9 cellular contexts compared by ENCODE assay signal in the genomic region with DNA sequence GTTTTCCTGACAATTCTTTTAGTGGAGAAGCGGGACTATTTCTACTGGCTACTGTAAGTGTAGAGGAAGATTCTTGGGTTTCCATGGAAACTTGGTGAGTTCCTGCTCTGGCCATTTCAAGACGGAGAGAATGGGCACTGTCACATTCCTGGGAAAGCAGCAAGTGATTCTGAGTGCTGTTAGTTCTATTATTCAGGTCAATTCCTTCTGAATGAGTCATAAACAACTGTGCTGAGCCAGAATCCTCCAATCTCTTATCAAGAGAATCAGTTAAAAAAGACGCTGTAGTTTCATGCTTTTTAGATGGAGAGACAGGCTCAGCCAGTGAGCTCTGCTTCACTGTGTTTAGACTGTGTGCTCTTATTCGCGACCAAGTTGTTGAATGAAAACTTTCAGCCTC. TPM values are rescaled to one million over a fixed set of nuclear protein-coding genes. Genes with fewer than 3 reads are reported as not detected.
A peak's percentile ranks its signal among the peaks of the same experiment; 100 is the strongest.
DNase-seq lines count a peak whose midpoint lies in the region; ATAC-seq and TF ChIP-seq lines count a peak whose summit lies in the region.
"Had no signal": no experiment of that assay in that cellular context is flagged by ENCODE, and none has a peak within 500 bp of the region (broad histone marks: within the 10 kb centered on the region; RNA-seq: fewer than 3 reads in every experiment).

No MANE protein-coding gene starts in this region.

- H3K4me1 ChIP-seq in cardiac muscle cell (ENCODE audit: low read depth) (no peaks in the 10 kb centered on the region), adipocyte (ENCODE audit: control insufficient read depth, insufficient read depth, low read length) (peaks cover 11% of the 10 kb centered on the region), upper lobe of right lung (peaks cover 14% of the 10 kb centered on the region)

- TF ChIP-seq CTCF in cardiac muscle cell (IDR thresholded peaks at IDR 0.05; ENCODE audit: low read depth, low read length): no peak
- TF ChIP-seq CTCF in upper lobe of right lung (IDR thresholded peaks at IDR 0.05): no peak
- no peak for TF ChIP-seq CTCF in WERI-Rb-1 (IDR thresholded peaks at IDR 0.05; ENCODE audit: low read depth, low read length)

- ATAC-seq in Right ventricle myocardium inferior: no peak
- ATAC-seq in upper lobe of right lung: peak; percentile 79

- H3K27me3 ChIP-seq in cardiac muscle cell (no peaks in the 10 kb centered on the region), adipocyte (replicated peaks; ENCODE audit: control insufficient read depth, insufficient read depth, low read length) (no peaks in the 10 kb centered on the region), upper lobe of right lung (no peaks in the 10 kb centered on the region), WERI-Rb-1 (ENCODE audit: insufficient read depth, low read depth, severe bottlenecking) (no peaks in the 10 kb centered on the region)

- H3K9ac ChIP-seq in adipocyte (ENCODE audit: low read length): no peak overlapping the region

- H3K9me3 ChIP-seq in cardiac muscle cell (ENCODE audit: low read depth): no peaks in the 10 kb centered on the region
- H3K9me3 ChIP-seq in adipocyte (ENCODE audit: control insufficient read depth, low read length): no peaks in the 10 kb centered on the region
- H3K9me3 ChIP-seq in upper lobe of right lung: no peaks in the 10 kb centered on the region
- H3K9me3 ChIP-seq in WERI-Rb-1 (ENCODE audit: severe bottlenecking): no peaks in the 10 kb centered on the region

- H3K36me3 ChIP-seq in cardiac muscle cell (peaks cover 29% of the 10 kb centered on the region), adipocyte (ENCODE audit: control insufficient read depth, insufficient read depth, low read length, severe bottlenecking) (peaks cover 59% of the 10 kb centered on the region), upper lobe of right lung (peaks cover 55% of the 10 kb centered on the region), WERI-Rb-1 (peaks cover 72% of the 10 kb centered on the region)

- H3K27ac ChIP-seq in cardiac muscle cell (peak overlapping the region; percentile 43), upper lobe of right lung (peak overlapping the region; percentile 25), WERI-Rb-1 (no peak overlapping the region)

- no peak overlapping the region for H3K4me3 ChIP-seq in cardiac muscle cell
- H3K4me3 ChIP-seq in adipocyte (ENCODE audit: low read length): no peak overlapping the region
- H3K4me3 ChIP-seq in upper lobe of right lung: no peak overlapping the region
- H3K4me3 ChIP-seq in WERI-Rb-1 (ENCODE audit: low read depth, low read length): no peak overlapping the region

- intact Hi-C loops in Right ventricle myocardium inferior (cut with DNase I): no loop called here
- intact Hi-C loops in upper lobe of right lung (cut with DNase I): no loop called here

- DNase-seq in cardiac muscle cell (ENCODE audit: low read depth in 1 of 2, low spot score in 1 of 2) (peak in 1 of 2 donors; percentile 78), Right ventricle myocardium inferior (ENCODE audit: missing footprints) (no peak), adipocyte (ENCODE audit: low read depth) (peak; percentile 88), iris pigment epithelial cell (ENCODE audit: low read depth) (peak; percentile 93), upper lobe of right lung (no peak), WERI-Rb-1 (no peak)
- DNase-seq in stimulated activated CD4-positive, alpha-beta T cell treated with anti-CD3 and anti-CD28 coated beads, Interleukin-2, amount 100 ng/mL, for 24 hours: no peak
- DNase-seq in activated effector memory CD4-positive, alpha-beta T cell treated with Interleukin-2 at 50 U/mL for 16 hours: no peak
- DNase-seq: NCI-H1105 treated with DMSO at 0.1 percent for 48 hours had no signal

RNA-seq across cellular contexts. Expression of gene AKAP10, which starts 19.6 kb away (rescaled TPM):
- total RNA-seq in cardiac muscle cell: 12.6 and 18.3 TPM in 2 replicates
- 16.3 and 20.8 TPM in 2 replicates for polyA plus RNA-seq in cardiac muscle cell
- total RNA-seq in Right ventricle myocardium inferior: 16.4 TPM
- total RNA-seq in upper lobe of right lung: 42.3 TPM

RNA-seq across cellular contexts. Expression of gene SPECC1, which starts 51.1 kb away (rescaled TPM):
- 24.5 and 48.7 TPM in 2 replicates for total RNA-seq in cardiac muscle cell
- polyA plus RNA-seq in cardiac muscle cell: 12.4 and 13.6 TPM in 2 replicates
- total RNA-seq in Right ventricle myocardium inferior: 10.5 TPM
- total RNA-seq in upper lobe of right lung: 31.0 TPM

Comparison
In these comparisons a context has a peak if more than half of its experiments do, and no peak if none do; other contexts are left out.
1. DNase-seq: peak in adipocyte (single experiment) and iris pigment epithelial cell (single experiment); none in Right ventricle myocardium inferior (single experiment), upper lobe of right lung (single experiment), stimulated activated CD4-positive, alpha-beta T cell treated with anti-CD3 and anti-CD28 coated beads, Interleukin-2, amount 100 ng/mL, for 24 hours (0 of 2), WERI-Rb-1 (single experiment) and activated effector memory CD4-positive, alpha-beta T cell treated with Interleukin-2 at 50 U/mL for 16 hours (single experiment).